Comparison of ENCODE assay signal across 7 cellular contexts in the genomic region with DNA sequence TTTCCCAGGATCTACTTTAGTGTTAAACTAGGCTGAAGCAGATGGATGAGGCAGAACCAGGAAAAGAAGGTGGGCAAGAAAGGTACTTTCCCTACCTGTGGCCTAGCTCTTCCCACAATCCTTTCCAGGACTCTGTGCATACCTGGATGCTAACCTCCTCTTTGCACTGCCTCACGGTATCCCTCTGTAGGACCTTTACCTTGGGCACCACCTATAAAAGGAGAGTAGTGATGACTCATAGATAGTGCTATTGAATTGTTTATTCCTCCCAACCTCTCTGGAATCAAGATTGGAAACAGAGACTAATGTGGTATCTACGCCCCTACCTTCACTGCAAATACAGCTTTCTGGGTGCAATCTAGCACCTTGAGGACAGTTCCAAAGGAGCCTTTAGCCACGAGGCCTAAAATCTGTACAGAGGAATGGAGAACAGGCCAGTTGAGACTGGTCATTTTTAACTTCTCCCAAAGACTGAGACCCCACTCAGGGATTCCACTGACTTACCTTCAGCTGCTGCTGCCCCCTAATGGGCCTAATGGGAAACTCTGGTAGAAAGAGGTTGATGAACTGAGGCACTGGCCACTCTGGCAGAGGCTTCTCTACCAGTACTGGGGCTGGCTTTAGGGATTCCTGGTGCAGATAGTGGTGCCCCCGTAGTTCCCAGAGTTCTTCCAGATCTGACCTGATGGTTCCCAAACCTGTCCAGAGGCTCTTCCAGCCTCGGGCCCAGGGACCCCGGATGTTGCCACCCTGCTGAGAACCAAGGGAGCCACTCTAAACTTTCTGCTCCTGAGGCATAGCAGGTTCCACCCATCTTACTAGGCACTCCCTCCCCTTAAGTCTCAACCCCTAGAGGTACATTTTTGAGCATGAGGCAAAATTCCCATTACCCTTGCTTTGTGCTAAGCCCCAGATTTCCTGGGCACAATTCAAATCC. TPM values are rescaled to one million over a fixed set of nuclear protein-coding genes. Genes with fewer than 3 reads are reported as not detected.
A peak's percentile ranks its signal among the peaks of the same experiment; 100 is the strongest.
DNase-seq lines count a peak whose midpoint lies in the region; ATAC-seq and TF ChIP-seq lines count a peak whose summit lies in the region.

No MANE protein-coding gene starts in this region.

- no peak overlapping the region for H3K4me3 Mint-ChIP-seq in activated T-cell treated with anti-CD3 and anti-CD28 coated beads, Interleukin-2, amount 50 U/mL, for 4 hours
- no peak overlapping the region for H3K4me3 Mint-ChIP-seq in neural progenitor cell
- no peak overlapping the region for H3K4me3 Mint-ChIP-seq in activated T-helper 2 cell treated with anti-CD3 and anti-CD28 coated beads, Interferon-gamma antibody, Interleukin-2, Interleukin-4, amounts not matched to agents 10 μg/mL and 5 μg/mL and 100 μg/mL, durations not matched to agents 14 hours and 24 hours and 36 hours (ENCODE audit: low read depth)

- no peaks in the 10 kb centered on the region for H3K9me2 ChIP-seq in Loucy (replicated peaks; ENCODE audit: low read depth, low read length)

- H3K36me3 ChIP-seq in Loucy (ENCODE audit: insufficient read depth, low read length) = peaks cover 53% of the 10 kb centered on the region; the same call in 1 of the 2 replicates
- H3K36me3 ChIP-seq in neural progenitor cell = peaks cover 19% of the 10 kb centered on the region
- peaks cover 57% of the 10 kb centered on the region for H3K36me3 ChIP-seq in suprapubic skin

- H3K27me3 ChIP-seq in Loucy (ENCODE audit: insufficient read depth, low read length, poor library complexity, severe bottlenecking) = no peaks in the 10 kb centered on the region
- no peaks in the 10 kb centered on the region for H3K27me3 ChIP-seq in neural progenitor cell
- H3K27me3 ChIP-seq in suprapubic skin = no peaks in the 10 kb centered on the region

- TF ChIP-seq POLR2A in suprapubic skin (IDR thresholded peaks at IDR 0.05) = no peak

- H3K27ac ChIP-seq in neural progenitor cell (no peak overlapping the region), suprapubic skin (no peak overlapping the region)

- H3K79me2 ChIP-seq in Loucy (ENCODE audit: insufficient read depth, low read length) = no peaks in the 10 kb centered on the region
- H3K79me2 ChIP-seq in neural progenitor cell (ENCODE audit: low read depth) = no peaks in the 10 kb centered on the region

- peaks cover 35% of the 10 kb centered on the region for H3K36me3 Mint-ChIP-seq in activated T-cell treated with anti-CD3 and anti-CD28 coated beads, Interleukin-2, amount 50 U/mL, for 4 hours (ENCODE audit: insufficient read depth)
- H3K36me3 Mint-ChIP-seq in neural progenitor cell = peaks cover 24% of the 10 kb centered on the region
- H3K36me3 Mint-ChIP-seq in activated T-helper 2 cell treated with anti-CD3 and anti-CD28 coated beads, Interferon-gamma antibody, Interleukin-2, Interleukin-4, amounts not matched to agents 10 μg/mL and 5 μg/mL and 100 μg/mL, durations not matched to agents 14 hours and 24 hours and 36 hours (ENCODE audit: low read depth) = peaks cover 77% of the 10 kb centered on the region

- no peaks in the 10 kb centered on the region for H3K9me3 ChIP-seq in Loucy (ENCODE audit: insufficient read depth, low read depth, low read length)
- no peaks in the 10 kb centered on the region for H3K9me3 ChIP-seq in neural progenitor cell (ENCODE audit: low read depth)
- H3K9me3 ChIP-seq in suprapubic skin = no peaks in the 10 kb centered on the region

- H3K4me2 ChIP-seq in Loucy (ENCODE audit: low read depth, low read length, poor library complexity, severe bottlenecking) = no peak overlapping the region
- no peak overlapping the region for H3K4me2 ChIP-seq in neural progenitor cell

- no peak overlapping the region for H2AFZ ChIP-seq in Loucy (ENCODE audit: low read length)
- H2AFZ ChIP-seq in neural progenitor cell (replicated peaks) = no peak overlapping the region

- ATAC-seq in activated T-cell treated with anti-CD3 and anti-CD28 coated beads, Interleukin-2, amount 50 U/mL, for 4 hours = peak; percentile 54 to 71

- H3K4me1 ChIP-seq in Loucy (ENCODE audit: insufficient read depth, low read length, poor library complexity, severe bottlenecking) (no peaks in the 10 kb centered on the region), neural progenitor cell (no peaks in the 10 kb centered on the region), suprapubic skin (peaks cover 6% of the 10 kb centered on the region)

- DNase-seq in EL (peak; percentile 44), fibroblast of mammary gland (ENCODE audit: low read depth) (peak; percentile 30), neural progenitor cell (ENCODE audit: low spot score) (peak; percentile 74), suprapubic skin (ENCODE audit: low spot score in 2 of 2) (no peak)
- DNase-seq in activated T-cell treated with anti-CD3 and anti-CD28 coated beads, Interleukin-2, amount 50 U/mL, for 4 hours = peak; percentile 25
- no peak for DNase-seq in activated T-helper 2 cell treated with anti-CD3 and anti-CD28 coated beads, Interferon-gamma antibody, Interleukin-2, Interleukin-4, amounts not matched to agents 10 μg/mL and 5 μg/mL and 100 μg/mL, durations not matched to agents 14 hours and 24 hours and 36 hours (ENCODE audit: low spot score)

- no peaks in the 10 kb centered on the region for H4K20me1 ChIP-seq in Loucy (ENCODE audit: insufficient read depth, low read length, poor library complexity, severe bottlenecking)
- no peaks in the 10 kb centered on the region for H4K20me1 ChIP-seq in neural progenitor cell (ENCODE audit: low read depth)

- intact Hi-C loops in activated T-helper 2 cell treated with anti-CD3 and anti-CD28 coated beads, Interferon-gamma antibody, Interleukin-2, Interleukin-4, amounts not matched to agents 10 μg/mL and 5 μg/mL and 100 μg/mL, durations not matched to agents 14 hours and 24 hours and 36 hours (cut with micrococcal nuclease) = loop anchor here (10.0 kb wide), 1 partner anchor 118 kb away; no protein-coding TSS in a partner anchor

- 82% methylated on average over 6 of the region's 6 CpGs for WGBS in suprapubic skin

- TF ChIP-seq EP300 in suprapubic skin (IDR thresholded peaks at IDR 0.05) = no peak

- peak overlapping the region; percentile 19 for H3K27ac Mint-ChIP-seq in neural progenitor cell
- no peak overlapping the region for H3K27ac Mint-ChIP-seq in activated T-helper 2 cell treated with anti-CD3 and anti-CD28 coated beads, Interferon-gamma antibody, Interleukin-2, Interleukin-4, amounts not matched to agents 10 μg/mL and 5 μg/mL and 100 μg/mL, durations not matched to agents 14 hours and 24 hours and 36 hours

- H3K4me3 ChIP-seq in Loucy (ENCODE audit: low read length, poor library complexity, severe bottlenecking) = no peak overlapping the region
- no peak overlapping the region for H3K4me3 ChIP-seq in fibroblast of mammary gland (ENCODE audit: control insufficient read depth, low read depth, low read length)
- H3K4me3 ChIP-seq in neural progenitor cell = no peak overlapping the region
- H3K4me3 ChIP-seq in suprapubic skin = no peak overlapping the region

- peaks cover 8% of the 10 kb centered on the region for H3K4me1 Mint-ChIP-seq in activated T-cell treated with anti-CD3 and anti-CD28 coated beads, Interleukin-2, amount 50 U/mL, for 4 hours (ENCODE audit: low read depth)
- peaks cover 5% of the 10 kb centered on the region for H3K4me1 Mint-ChIP-seq in neural progenitor cell
- no peaks in the 10 kb centered on the region for H3K4me1 Mint-ChIP-seq in activated T-helper 2 cell treated with anti-CD3 and anti-CD28 coated beads, Interferon-gamma antibody, Interleukin-2, Interleukin-4, amounts not matched to agents 10 μg/mL and 5 μg/mL and 100 μg/mL, durations not matched to agents 14 hours and 24 hours and 36 hours (ENCODE audit: low read depth)

- H3K9ac ChIP-seq in Loucy (ENCODE audit: low read depth, low read length, poor library complexity, severe bottlenecking) = no peak overlapping the region
- H3K9ac ChIP-seq in neural progenitor cell = no peak overlapping the region

- no peaks in the 10 kb centered on the region for H3K9me3 Mint-ChIP-seq in activated T-cell treated with anti-CD3 and anti-CD28 coated beads, Interleukin-2, amount 50 U/mL, for 4 hours
- no peaks in the 10 kb centered on the region for H3K9me3 Mint-ChIP-seq in neural progenitor cell
- no peaks in the 10 kb centered on the region for H3K9me3 Mint-ChIP-seq in activated T-helper 2 cell treated with anti-CD3 and anti-CD28 coated beads, Interferon-gamma antibody, Interleukin-2, Interleukin-4, amounts not matched to agents 10 μg/mL and 5 μg/mL and 100 μg/mL, durations not matched to agents 14 hours and 24 hours and 36 hours

- no peaks in the 10 kb centered on the region for H3K27me3 Mint-ChIP-seq in activated T-cell treated with anti-CD3 and anti-CD28 coated beads, Interleukin-2, amount 50 U/mL, for 4 hours (ENCODE audit: low read depth)
- H3K27me3 Mint-ChIP-seq in neural progenitor cell (ENCODE audit: insufficient read depth, low read depth) = peaks cover 5% of the 10 kb centered on the region
- H3K27me3 Mint-ChIP-seq in activated T-helper 2 cell treated with anti-CD3 and anti-CD28 coated beads, Interferon-gamma antibody, Interleukin-2, Interleukin-4, amounts not matched to agents 10 μg/mL and 5 μg/mL and 100 μg/mL, durations not matched to agents 14 hours and 24 hours and 36 hours (ENCODE audit: low read depth) = no peaks in the 10 kb centered on the region

- H3F3A ChIP-seq in Loucy (ENCODE audit: low read depth) (no peaks in the 10 kb centered on the region), neural progenitor cell (ENCODE audit: low read depth) (peaks cover 16% of the 10 kb centered on the region)

- peak; percentile 81 for TF ChIP-seq CTCF in Loucy (conservative IDR thresholded peaks at IDR 0.05; ENCODE audit: low read length)
- TF ChIP-seq CTCF in fibroblast of mammary gland (conservative IDR thresholded peaks at IDR 0.05; ENCODE audit: control insufficient read depth, insufficient read depth, low read depth, low read length) = peak; percentile 69
- TF ChIP-seq CTCF in neural progenitor cell (IDR thresholded peaks at IDR 0.05) = peak; percentile 77
- peak in 1 of 2 donors; percentile 43 for TF ChIP-seq CTCF in suprapubic skin (IDR thresholded peaks at IDR 0.05)

RNA-seq across cellular contexts. Expression of gene RSKR, which starts 0.8 kb away (rescaled TPM):
- 10 to 100 TPM; 24.6 to 25.3 (median 24.7) TPM for total RNA-seq in activated T-cell treated with anti-CD3 and anti-CD28 coated beads, Interleukin-2, amount 50 U/mL, for 4 hours
- 26.5 and 31.8 TPM in 2 replicates for total RNA-seq in neural progenitor cell (ENCODE audit: low replicate concordance)
- 35.2 and 37.9 TPM in 2 replicates for total RNA-seq in activated T-helper 2 cell treated with anti-CD3 and anti-CD28 coated beads, Interferon-gamma antibody, Interleukin-2, Interleukin-4, amounts not matched to agents 10 μg/mL and 5 μg/mL and 100 μg/mL, durations not matched to agents 14 hours and 24 hours and 36 hours
- total RNA-seq in suprapubic skin = 10 to 100 TPM in 3 of 4 donors, 1 to 10 TPM in 1; 3.5 to 43.7 (median 15.2) TPM

RNA-seq across cellular contexts. Expression of gene SPAG5, which starts 14.4 kb away (rescaled TPM):
- total RNA-seq in activated T-cell treated with anti-CD3 and anti-CD28 coated beads, Interleukin-2, amount 50 U/mL, for 4 hours = 10 to 100 TPM; 23.8 to 30.4 (median 30.1) TPM
- total RNA-seq in neural progenitor cell (ENCODE audit: low replicate concordance) (141 TPM in 2 replicates), suprapubic skin (10 to 100 TPM in 1 of 4 donors, 1 to 10 TPM in 3; 5.7 to 13.5 (median 7.0) TPM)
- total RNA-seq in activated T-helper 2 cell treated with anti-CD3 and anti-CD28 coated beads, Interferon-gamma antibody, Interleukin-2, Interleukin-4, amounts not matched to agents 10 μg/mL and 5 μg/mL and 100 μg/mL, durations not matched to agents 14 hours and 24 hours and 36 hours = 92.5 and 98.8 TPM in 2 replicates

RNA-seq across cellular contexts. Expression of gene BLTP2, which starts 31.8 kb away (rescaled TPM):
- total RNA-seq in activated T-cell treated with anti-CD3 and anti-CD28 coated beads, Interleukin-2, amount 50 U/mL, for 4 hours = 100 to 1,000 TPM; 167 to 201 (median 183) TPM
- total RNA-seq in neural progenitor cell (ENCODE audit: low replicate concordance) (91.2 and 130 TPM in 2 replicates), suprapubic skin (100 to 1,000 TPM in 3 of 4 donors, 10 to 100 TPM in 1; 82.7 to 139 (median 125) TPM)
- total RNA-seq in activated T-helper 2 cell treated with anti-CD3 and anti-CD28 coated beads, Interferon-gamma antibody, Interleukin-2, Interleukin-4, amounts not matched to agents 10 μg/mL and 5 μg/mL and 100 μg/mL, durations not matched to agents 14 hours and 24 hours and 36 hours = 196 and 213 TPM in 2 replicates

RNA-seq across cellular contexts. Expression of gene ALDOC, which starts 36.5 kb away (rescaled TPM):
- 10 to 100 TPM; 12.4 to 18.4 (median 16.5) TPM for total RNA-seq in activated T-cell treated with anti-CD3 and anti-CD28 coated beads, Interleukin-2, amount 50 U/mL, for 4 hours
- 38.6 and 66.6 TPM in 2 replicates for total RNA-seq in neural progenitor cell (ENCODE audit: low replicate concordance)
- 95.0 and 95.7 TPM in 2 replicates for total RNA-seq in activated T-helper 2 cell treated with anti-CD3 and anti-CD28 coated beads, Interferon-gamma antibody, Interleukin-2, Interleukin-4, amounts not matched to agents 10 μg/mL and 5 μg/mL and 100 μg/mL, durations not matched to agents 14 hours and 24 hours and 36 hours
- total RNA-seq in suprapubic skin = 100 to 1,000 TPM in 1 of 4 donors, 10 to 100 TPM in 3; 33.0 to 103 (median 62.6) TPM

RNA-seq across cellular contexts. Expression of gene PIGS, which starts 41.9 kb away (rescaled TPM):
- 10 to 100 TPM; 47.0 to 49.9 (median 48.3) TPM for total RNA-seq in activated T-cell treated with anti-CD3 and anti-CD28 coated beads, Interleukin-2, amount 50 U/mL, for 4 hours
- total RNA-seq in neural progenitor cell (ENCODE audit: low replicate concordance) = 15.2 and 39.5 TPM in 2 replicates
- total RNA-seq in activated T-helper 2 cell treated with anti-CD3 and anti-CD28 coated beads, Interferon-gamma antibody, Interleukin-2, Interleukin-4, amounts not matched to agents 10 μg/mL and 5 μg/mL and 100 μg/mL, durations not matched to agents 14 hours and 24 hours and 36 hours = 65.1 and 70.9 TPM in 2 replicates
- 10 to 100 TPM; 38.1 to 76.4 (median 59.2) TPM for total RNA-seq in suprapubic skin

Comparison
In these comparisons a context has a peak if more than half of its experiments do, and no peak if none do; other contexts are left out.
1. DNase-seq: peak in EL (single experiment), activated T-cell treated with anti-CD3 and anti-CD28 coated beads, Interleukin-2, amount 50 U/mL, for 4 hours (single experiment), fibroblast of mammary gland (single experiment) and neural progenitor cell (single experiment); none in activated T-helper 2 cell treated with anti-CD3 and anti-CD28 coated beads, Interferon-gamma antibody, Interleukin-2, Interleukin-4, amounts not matched to agents 10 μg/mL and 5 μg/mL and 100 μg/mL, durations not matched to agents 14 hours and 24 hours and 36 hours (single experiment) and suprapubic skin (0 of 2).